Comparison of ENCODE assay signal across 8 cellular contexts in genomic region chr14:88562831-88563686, GRCh38. TPM values are rescaled to one million over a fixed set of nuclear protein-coding genes. Genes with fewer than 3 reads are reported as not detected.
DNase-seq lines count a peak whose midpoint lies in the region; ATAC-seq and TF ChIP-seq lines count a peak whose summit lies in the region.

Gene ZC3H14 (plus strand): TSS chr14:88563037. CDS start chr14:88563134, 97 bp downstream.

- H3K4me1 ChIP-seq in right atrium auricular region = peaks cover 0 to 14% of the 10 kb centered on the region in 2 donors
- peaks cover 25% of the 10 kb centered on the region for H3K4me1 ChIP-seq in vagina

- TF ChIP-seq POLR2A in vagina (IDR thresholded peaks at IDR 0.05) = peak in 1 of 2 donors; percentile 58

- peak in 1 of 2 donors; percentile 31 for TF ChIP-seq CTCF in right atrium auricular region (IDR thresholded peaks at IDR 0.05)
- no peak for TF ChIP-seq CTCF in vagina (IDR thresholded peaks at IDR 0.05)

- H3K9me3 ChIP-seq in right atrium auricular region (no peaks in the 10 kb centered on the region), vagina (no peaks in the 10 kb centered on the region)

- peak within 1 kb of the TSS; percentile 82 for H3K27ac ChIP-seq in angular gyrus (ENCODE audit: low read depth, low read length)
- peak within 1 kb of the TSS; percentile 85 to 94 for H3K27ac ChIP-seq in right atrium auricular region
- peak within 1 kb of the TSS; percentile 86 for H3K27ac ChIP-seq in vagina

- ATAC-seq in GM18498 (IDR thresholded peaks at IDR 0.05; ENCODE audit: unreplicated experiment) (peak; percentile 97), HG02884 (IDR thresholded peaks at IDR 0.05; ENCODE audit: unreplicated experiment) (peak; percentile 93)

- no peaks in the 10 kb centered on the region for H3K27me3 ChIP-seq in right atrium auricular region
- no peaks in the 10 kb centered on the region for H3K27me3 ChIP-seq in vagina

- peak within 1 kb of the TSS; percentile 63 to 98 for H3K4me3 ChIP-seq in right atrium auricular region
- H3K4me3 ChIP-seq in vagina = peak within 1 kb of the TSS; percentile 92 to 99

- intact Hi-C loops in vagina (cut with DNase I) = no loop called here

- H3K36me3 ChIP-seq in right atrium auricular region (peaks cover 3% of the 10 kb centered on the region), vagina (peaks cover 0 to 6% of the 10 kb centered on the region in 2 donors)

- DNase-seq in NCI-H1694 (lab: John Stamatoyannopoulos, UW) (peak; percentile 91), T-helper 2 cell (peak; percentile 73 to 92 (median 81)), right atrium auricular region (ENCODE audit: low spot score) (peak; percentile 77), putamen (ENCODE audit: low spot score) (peak; percentile 89), vagina (ENCODE audit: extremely low spot score in 2 of 2) (no peak)

RNA-seq across cellular contexts. Expression of gene ZC3H14, which starts in this region (rescaled TPM):
- total RNA-seq in right atrium auricular region (10 to 100 TPM; 45.1 to 59.9 TPM), vagina (58.4 TPM)

Comparison
In these comparisons a context has a peak if more than half of its experiments do, and no peak if none do; other contexts are left out.
1. DNase-seq: peak in NCI-H1694 (single experiment), T-helper 2 cell (5 of 5), right atrium auricular region (single experiment) and putamen (single experiment); none in vagina (0 of 2).
2. Peak in every context shown above with its lines, with median percentiles within 50 percentile points of each other: H3K27ac ChIP-seq.